6 cellular contexts compared by ENCODE assay signal in the genomic region with DNA sequence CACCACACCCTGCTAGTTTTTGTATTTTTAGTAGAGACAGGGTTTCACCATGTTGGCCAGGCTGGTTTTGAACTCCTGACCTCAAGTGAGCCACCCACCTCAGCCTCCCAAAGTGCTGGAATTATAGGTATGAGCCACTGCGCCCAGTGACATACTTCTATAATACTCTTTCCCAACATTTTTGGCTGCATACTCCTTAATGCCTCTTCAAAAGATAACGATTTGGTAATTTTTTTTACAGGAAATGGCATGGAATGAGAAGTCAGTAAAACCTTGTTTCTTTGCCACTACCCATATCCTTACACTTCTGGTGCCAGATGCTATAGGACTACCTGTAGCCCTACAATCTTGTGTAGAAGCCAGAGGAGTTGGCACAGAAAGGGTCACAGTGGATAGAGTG. TPM values are rescaled to one million over a fixed set of nuclear protein-coding genes. Genes with fewer than 3 reads are reported as not detected.
DNase-seq lines count a peak whose midpoint lies in the region; FAIRE-seq and TF ChIP-seq lines count a peak whose summit lies in the region.
"Not testable (repeated sequence)": the region's sequence is repeated elsewhere in the genome, so short reads cannot be mapped to it uniquely, and the experiment has no call there.

No MANE protein-coding gene starts in this region.

- in situ Hi-C loops in GM23248 (cut with MboI) = not testable (repeated sequence)

- H3K9me2 ChIP-seq in GM23248 (ENCODE audit: insufficient read depth) = not testable (repeated sequence)

- DNase-seq in GM23248 (peak; percentile 36), astrocyte (ENCODE audit: low read depth) (peak; percentile 26), cardiac fibroblast (ENCODE audit: low read depth in 2 of 2) (peak; percentile 36 to 83), fibroblast of villous mesenchyme (ENCODE audit: low read depth) (peak; percentile 61)
- DNase-seq in RWPE1 (ENCODE audit: low spot score) = not testable (repeated sequence)

- H3K27ac ChIP-seq in GM23248; astrocyte (ENCODE audit: low read depth, low read length): not testable (repeated sequence)
- peak overlapping the region; percentile 45 for H3K27ac ChIP-seq in RWPE1
- peak overlapping the region; percentile 24 for H3K27ac ChIP-seq in neutrophil

- not testable (repeated sequence) for H2AFZ ChIP-seq in GM23248; astrocyte (ENCODE audit: low read depth, low read length)

- H3K27me3 ChIP-seq in GM23248 (replicated peaks; ENCODE audit: insufficient read depth); astrocyte (ENCODE audit: insufficient read depth, low read length); neutrophil: not testable (repeated sequence)

- peaks cover 13% of the 10 kb centered on the region for H3K4me1 Mint-ChIP-seq in astrocyte (ENCODE audit: low read depth, unreplicated experiment)

- not testable (repeated sequence) for H3K36me3 ChIP-seq in GM23248 (ENCODE audit: low read depth); astrocyte (ENCODE audit: insufficient read depth, low read length); neutrophil

- not testable (repeated sequence) for FAIRE-seq in astrocyte (lab: Jason Lieb, UNC)

- WGBS in GM23248 (ENCODE audit: low coverage in 1 of 2, low lambda C conversion rate in 2 of 2, missing lambda C conversion rate in 2 of 2), 2 experiments = 59 to 63% methylated on average over 2 of the region's 2 CpGs

- CTCF ChIA-PET in RWPE1 (lab: Yijun Ruan, JAX) = not testable (repeated sequence)

- peaks cover 20% of the 10 kb centered on the region for H3F3A ChIP-seq in GM23248 (ENCODE audit: insufficient read depth)

- H3K36me3 Mint-ChIP-seq in astrocyte (ENCODE audit: low read depth, unreplicated experiment) = not testable (repeated sequence)

- POLR2A ChIA-PET in RWPE1 (lab: Yijun Ruan, JAX; ENCODE audit: low non-redundant PET) = not testable (repeated sequence)

- H3K27ac Mint-ChIP-seq in astrocyte (ENCODE audit: unreplicated experiment) = not testable (repeated sequence)

- not testable (repeated sequence) for H3K9me3 Mint-ChIP-seq in astrocyte (ENCODE audit: unreplicated experiment)

- peaks cover 33% of the 10 kb centered on the region for H3K4me1 ChIP-seq in GM23248 (ENCODE audit: insufficient read depth)
- not testable (repeated sequence) for H3K4me1 ChIP-seq in astrocyte (ENCODE audit: insufficient read depth, low read length)
- peaks cover 7 to 24% of the 10 kb centered on the region in 2 experiments for H3K4me1 ChIP-seq in neutrophil (ENCODE audit: control insufficient read depth in 1 of 2, insufficient read depth in 1 of 2, low read depth in 1 of 2, low read length in 1 of 2)

- not testable (repeated sequence) for H3K9ac ChIP-seq in GM23248; astrocyte (ENCODE audit: low read length)

- not testable (repeated sequence) for TF ChIP-seq CTCF in RWPE1 (conservative IDR thresholded peaks at IDR 0.05; ENCODE audit: low read depth); astrocyte (IDR thresholded peaks at IDR 0.05; ENCODE audit: insufficient read depth, low read depth, low read length); cardiac fibroblast (IDR thresholded peaks at IDR 0.05; ENCODE audit: low read depth, low read length); fibroblast of villous mesenchyme (IDR thresholded peaks at IDR 0.05; ENCODE audit: insufficient read depth, low read depth, low read length); neutrophil (IDR thresholded peaks at IDR 0.05)

- not testable (repeated sequence) for H3K4me2 ChIP-seq in GM23248 (ENCODE audit: unreplicated experiment); astrocyte (ENCODE audit: low read length)

- H3K27me3 Mint-ChIP-seq in astrocyte (ENCODE audit: low read depth, unreplicated experiment) = not testable (repeated sequence)

- H3K4me3 ChIP-seq in GM23248; astrocyte (ENCODE audit: insufficient read depth, low read depth, low read length); cardiac fibroblast (replicated peaks in 1 of 2; ENCODE audit: low read depth in 2 of 2, low read length in 2 of 2); fibroblast of villous mesenchyme (ENCODE audit: low read depth, low read length); neutrophil (ENCODE audit: low read depth in 1 of 2, low read length in 1 of 2): not testable (repeated sequence)

- H4K20me1 ChIP-seq in GM23248 (ENCODE audit: insufficient read depth); astrocyte (ENCODE audit: insufficient read depth, low read length): not testable (repeated sequence)

- H3K4me3 Mint-ChIP-seq in astrocyte (ENCODE audit: unreplicated experiment) = not testable (repeated sequence)

- not testable (repeated sequence) for H3K9me3 ChIP-seq in GM23248 (ENCODE audit: low read depth); astrocyte (ENCODE audit: insufficient read depth, low read depth, low read length); neutrophil

- H3K79me2 ChIP-seq in GM23248 (ENCODE audit: insufficient read depth); astrocyte (ENCODE audit: insufficient read depth, low read length): not testable (repeated sequence)

RNA-seq across cellular contexts. Expression of gene SGK1, which starts 41.4 kb away (rescaled TPM):
- 208 and 228 TPM in 2 replicates for total RNA-seq in GM23248 (2014; rRNA removed; shearing (Covaris generic))
- polyA plus RNA-seq in GM23248 (2016; fragmentation: Nextera tagmentation; extraction: Ambion mirVana) = 127 and 134 TPM in 2 replicates
- total RNA-seq in astrocyte (117 and 118 TPM in 2 replicates), fibroblast of villous mesenchyme (244 and 268 TPM in 2 replicates)
